Comparison of ENCODE assay signal across 1 cellular context in genomic region chr1:24155011-24155782, GRCh38.
TF ChIP-seq lines count a peak whose summit lies in the region.

No MANE protein-coding gene starts in this region.

TF ChIP-seq in GM12878, 131 proteins besides CTCF, POLR2A, EP300 and RAD21 (continued from another document):
- no peak for TF ChIP-seq ZBTB40 (IDR thresholded peaks at IDR 0.05; ENCODE audit: borderline replicate concordance)
- TF ChIP-seq BMI1 (IDR thresholded peaks at IDR 0.05; ENCODE audit: borderline replicate concordance) = no peak
- TF ChIP-seq SUZ12 (IDR thresholded peaks at IDR 0.05; ENCODE audit: unreplicated experiment) = no peak
- no peak for TF ChIP-seq MTA3 (IDR thresholded peaks at IDR 0.05; ENCODE audit: borderline replicate concordance, low read length)
- TF ChIP-seq GABPA (IDR thresholded peaks at IDR 0.05; ENCODE audit: low read depth) = no peak
- TF ChIP-seq SREBF1 (IDR thresholded peaks at IDR 0.05; ENCODE audit: low read length) = no peak
- TF ChIP-seq CHD1 (IDR thresholded peaks at IDR 0.05; ENCODE audit: low read depth, low read length) = no peak
- TF ChIP-seq TCF12 (IDR thresholded peaks at IDR 0.05; ENCODE audit: low read depth, low read length) = peak; percentile 54; the same call in 1 of the 2 replicates
- no peak for TF ChIP-seq CHD4 (IDR thresholded peaks at IDR 0.05)
- TF ChIP-seq MEF2B (IDR thresholded peaks at IDR 0.05; ENCODE audit: partially characterized antibody, poor library complexity, severe bottlenecking) = no peak
- TF ChIP-seq RB1 (IDR thresholded peaks at IDR 0.05; ENCODE audit: borderline replicate concordance) = no peak
- TF ChIP-seq IKZF2 (IDR thresholded peaks at IDR 0.05) = no peak
- no peak for TF ChIP-seq USF2 (IDR thresholded peaks at IDR 0.05; ENCODE audit: borderline replicate concordance, low read depth, low read length)
- no peak for TF ChIP-seq SMC3 (IDR thresholded peaks at IDR 0.05; ENCODE audit: borderline replicate concordance, low read length)
- no peak for TF ChIP-seq HDAC2 (IDR thresholded peaks at IDR 0.05)
- no peak for TF ChIP-seq PBX3 (IDR thresholded peaks at IDR 0.05; ENCODE audit: insufficient replicate concordance, low read depth, low read length)
- TF ChIP-seq E4F1 (IDR thresholded peaks at IDR 0.05; ENCODE audit: borderline replicate concordance, partially characterized antibody) = no peak
- TF ChIP-seq USF1 (IDR thresholded peaks at IDR 0.05; ENCODE audit: borderline replicate concordance, extremely low read length, insufficient read depth, low read depth, low read length) = no peak
- no peak for TF ChIP-seq POLR2AphosphoS5 (IDR thresholded peaks at IDR 0.05; ENCODE audit: low read length)
- TF ChIP-seq EED (IDR thresholded peaks at IDR 0.05; ENCODE audit: low read depth) = peak; percentile 46; the same call in 1 of the 2 replicates
- no peak for TF ChIP-seq PML (IDR thresholded peaks at IDR 0.05; ENCODE audit: low read length)
- no peak for TF ChIP-seq ETV6 (conservative IDR thresholded peaks at IDR 0.05 in 1 of 2, IDR thresholded peaks at IDR 0.05 in 1 of 2; ENCODE audit: borderline replicate concordance in 1 of 2, low read depth in 1 of 2)
TF ChIP-seq in GM12878: peak in this region for 10.
